In genomic region chr1:22625262-22625925, GRCh38 we compare ENCODE assay signal across 16 cellular contexts. TPM values are rescaled to one million over a fixed set of nuclear protein-coding genes. Genes with fewer than 3 reads are reported as not detected.
DNase-seq lines count a peak whose midpoint lies in the region; FAIRE-seq and TF ChIP-seq lines count a peak whose summit lies in the region.
"Had no signal": no experiment of that assay in that cellular context is flagged by ENCODE, and none has a peak within 500 bp of the region (broad histone marks: within the 10 kb centered on the region; RNA-seq: fewer than 3 reads in every experiment).

No MANE protein-coding gene starts in this region.

- H3K27me3 ChIP-seq in small intestine (ENCODE audit: control insufficient read depth in 2 of 2, insufficient read depth in 2 of 2, low read length in 2 of 2) (peaks cover 0 to 9% of the 10 kb centered on the region in 2 donors), MM.1S (replicated peaks; ENCODE audit: insufficient read depth, low read length) (peaks cover 93% of the 10 kb centered on the region)

- no peaks in the 10 kb centered on the region for H3F3A ChIP-seq in MM.1S (ENCODE audit: insufficient read depth, low read length)

- in situ Hi-C loops in KBM-7 (cut with MboI; ENCODE audit: low pct_unique_long_range_greater_than_20kb, low sequenced_read_pairs), result no loop called here

- no peak for TF ChIP-seq CTCF in MM.1S (IDR thresholded peaks at IDR 0.05; ENCODE audit: low read length)

- no peak overlapping the region for H3K4me2 ChIP-seq in MM.1S (ENCODE audit: low read depth, low read length)

- peak; percentile 36 for DNase-seq in EH (ENCODE audit: low read depth)
- peak; percentile 10 for DNase-seq in KBM-7
- DNase-seq in astrocyte of the hippocampus (ENCODE audit: low read depth, low spot score), result peak; percentile 42
- peak; percentile 76 for DNase-seq in left kidney (ENCODE audit: low read depth, low spot score)
- no peak for DNase-seq in retina
- no peak for DNase-seq in mesenteric fat pad (ENCODE audit: low spot score)
- DNase-seq in small intestine, result no peak
- no peak for DNase-seq in MM.1S
- DNase-seq: activated effector memory CD4-positive, alpha-beta T cell treated with anti-CD3 and anti-CD28 coated beads, Interleukin-2, amount 50 U/mL, for 16 hours; AML-193; NCI-H1105; NK-92 treated with Interleukin-12 subunit alpha and Interleukin-12 subunit beta, amount 100 ng/mL, for 24 hours; stimulated activated naive CD4-positive, alpha-beta T cell had no signal

- no peaks in the 10 kb centered on the region for H4K20me1 ChIP-seq in MM.1S (ENCODE audit: insufficient read depth, low read length)

- FAIRE-seq in small intestine (lab: Jason Lieb, UNC), result no peak

- H3K79me2 ChIP-seq in MM.1S (ENCODE audit: low read length), result no peaks in the 10 kb centered on the region

- H3K9me3 ChIP-seq in small intestine (ENCODE audit: control insufficient read depth, low read depth) (no peaks in the 10 kb centered on the region), MM.1S (replicated peaks; ENCODE audit: insufficient read depth, low read length) (no peaks in the 10 kb centered on the region)

- H3K9me2 ChIP-seq in MM.1S (replicated peaks; ENCODE audit: insufficient read depth, low read length), result no peaks in the 10 kb centered on the region

- H3K9ac ChIP-seq in MM.1S (ENCODE audit: low read length), result no peak overlapping the region

- H3K27ac ChIP-seq in small intestine (ENCODE audit: low read depth in 1 of 2, low read length in 1 of 2) (no peak overlapping the region), MM.1S (ENCODE audit: low read length) (no peak overlapping the region)

- H3K36me3 ChIP-seq in small intestine (ENCODE audit: control insufficient read depth in 2 of 2, insufficient read depth in 2 of 2, low read length in 2 of 2) (no peaks in the 10 kb centered on the region), MM.1S (replicated peaks; ENCODE audit: insufficient read depth, low read length) (no peaks in the 10 kb centered on the region)

- H2AFZ ChIP-seq in MM.1S (ENCODE audit: low read length), result no peak overlapping the region

- no peak overlapping the region for H3K4me3 ChIP-seq in small intestine (ENCODE audit: low read depth in 1 of 2, low read length in 2 of 2)
- no peak overlapping the region for H3K4me3 ChIP-seq in MM.1S (ENCODE audit: low read length)

- H3K4me1 ChIP-seq in small intestine (ENCODE audit: control insufficient read depth in 2 of 2, insufficient read depth in 1 of 2, low read depth in 1 of 2, low read length in 1 of 2) (no peaks in the 10 kb centered on the region), MM.1S (ENCODE audit: low read length) (no peaks in the 10 kb centered on the region)

- WGBS in small intestine, 3 donors, result 35 to 40% (median 35%) methylated on average over 9 of the region's 9 CpGs

RNA-seq across cellular contexts. Expression of gene C1QA, which starts 11.0 kb away (rescaled TPM):
- 347 TPM for total RNA-seq in mesenteric fat pad
- 100 to 1,000 TPM in 2 of 3 donors, 10 to 100 TPM in 1; 25.7 to 215 (median 128) TPM for polyA plus RNA-seq in small intestine
- total RNA-seq: mesothelial cell of epicardium, osteocyte, SK-MEL-5 had no signal

RNA-seq across cellular contexts. Expression of gene C1QC, which starts 18.0 kb away (rescaled TPM):
- total RNA-seq in mesenteric fat pad, result 491 TPM
- 100 to 1,000 TPM in 1 of 3 donors, 10 to 100 TPM in 2; 17.7 to 181 (median 81.6) TPM for polyA plus RNA-seq in small intestine
- total RNA-seq: mesothelial cell of epicardium, osteocyte, SK-MEL-5 had no signal

RNA-seq across cellular contexts. Expression of gene C1QB, which starts 27.6 kb away (rescaled TPM):
- total RNA-seq in mesenteric fat pad, result 531 TPM
- 100 to 1,000 TPM in 2 of 3 donors, 10 to 100 TPM in 1; 33.5 to 255 (median 119) TPM for polyA plus RNA-seq in small intestine
- total RNA-seq: mesothelial cell of epicardium, osteocyte, SK-MEL-5 had no signal

Comparison
In these comparisons a context has a peak if more than half of its experiments do, and no peak if none do; other contexts are left out.
1. DNase-seq: peak in EH (single experiment), KBM-7 (single experiment), astrocyte of the hippocampus (single experiment) and left kidney (single experiment); none in retina (single experiment), mesenteric fat pad (single experiment), small intestine (single experiment) and MM.1S (single experiment).